In genomic region chr15:89551502-89551901, GRCh38 we compare ENCODE assay signal across 12 cellular contexts. TPM values are rescaled to one million over a fixed set of nuclear protein-coding genes. Genes with fewer than 3 reads are reported as not detected.
DNase-seq lines count a peak whose midpoint lies in the region; ATAC-seq and TF ChIP-seq lines count a peak whose summit lies in the region.
"Had no signal": no experiment of that assay in that cellular context is flagged by ENCODE, and none has a peak within 500 bp of the region (broad histone marks: within the 10 kb centered on the region; RNA-seq: fewer than 3 reads in every experiment).

No MANE protein-coding gene starts in this region.

- TF ChIP-seq POLR2A in body of pancreas (IDR thresholded peaks at IDR 0.05): no peak

- H3K27me3 ChIP-seq in body of pancreas (no peaks in the 10 kb centered on the region), right atrium auricular region (no peaks in the 10 kb centered on the region)

- H3K27ac ChIP-seq in body of pancreas: no peak overlapping the region
- H3K27ac ChIP-seq in right atrium auricular region: no peak overlapping the region
- H3K27ac ChIP-seq: prostate gland had no signal

- intact Hi-C loops in body of pancreas (cut with DNase I): loop anchor here (10.0 kb wide), 1 partner anchor 187 kb away; no protein-coding TSS in a partner anchor

- ATAC-seq in GM18870 (IDR thresholded peaks at IDR 0.05; ENCODE audit: unreplicated experiment) (peak; percentile 65), HG02623 (IDR thresholded peaks at IDR 0.05; ENCODE audit: unreplicated experiment) (peak; percentile 72), body of pancreas (no peak)

- H3K9me3 ChIP-seq in body of pancreas: no peaks in the 10 kb centered on the region
- peaks cover 0 to 6% of the 10 kb centered on the region in 2 donors for H3K9me3 ChIP-seq in right atrium auricular region
- H3K9me3 ChIP-seq: prostate gland had no signal

- no peaks in the 10 kb centered on the region for H3K4me1 ChIP-seq in body of pancreas
- no peaks in the 10 kb centered on the region for H3K4me1 ChIP-seq in right atrium auricular region
- H3K4me1 ChIP-seq: prostate gland had no signal

- H3K4me3 ChIP-seq in body of pancreas (no peak overlapping the region), right atrium auricular region (no peak overlapping the region)
- H3K4me3 ChIP-seq: prostate gland had no signal

- no peaks in the 10 kb centered on the region for H3K36me3 ChIP-seq in body of pancreas (replicated peaks in 1 of 2; ENCODE audit: insufficient read depth in 1 of 2, low read depth in 2 of 2)
- H3K36me3 ChIP-seq in right atrium auricular region: no peaks in the 10 kb centered on the region
- H3K36me3 ChIP-seq: prostate gland had no signal

- in situ Hi-C loops in G401 (cut with HindIII; ENCODE audit: low sequenced_read_pairs): no loop called here

- peak; percentile 79 for DNase-seq in MV-4-11 (lab: John Stamatoyannopoulos, UW)
- DNase-seq in iris pigment epithelial cell (ENCODE audit: low read depth): peak; percentile 7
- DNase-seq in G401 (ENCODE audit: low spot score): no peak
- DNase-seq in body of pancreas: no peak
- DNase-seq in right atrium auricular region (ENCODE audit: low spot score): no peak
- DNase-seq in DMS79 (lab: John Stamatoyannopoulos, UW): no peak
- DNase-seq: DMS153, NCI-H526 treated with DMSO at 0.1 percent for 48 hours had no signal

- TF ChIP-seq CTCF in body of pancreas (IDR thresholded peaks at IDR 0.05) (no peak), right atrium auricular region (IDR thresholded peaks at IDR 0.05) (no peak)

- WGBS in body of pancreas, 2 donors: 49 to 68% methylated on average over 3 of the region's 3 CpGs

RNA-seq across cellular contexts. Expression of gene TICRR, which starts 23.8 kb away (rescaled TPM):
- total RNA-seq in G401 (2014; rRNA removed; shearing (Covaris generic)): 3.4 and 7.3 TPM in 2 replicates
- under 1 TPM in 1 of 2 donors, not detected in 1; under 0.01 TPM for total RNA-seq in body of pancreas
- not detected for total RNA-seq in right atrium auricular region

RNA-seq across cellular contexts. Expression of gene RHCG, which starts 55.1 kb away (rescaled TPM):
- total RNA-seq in G401 (2014; rRNA removed; shearing (Covaris generic)): 2.2 TPM in 1 of 2 replicates, not detected in the other
- under 1 TPM in 1 of 2 donors, not detected in 1; 0.52 TPM for total RNA-seq in body of pancreas
- total RNA-seq in right atrium auricular region: under 1 TPM; 0.37 to 0.43 TPM
- total RNA-seq: epithelial cell of proximal tubule had no signal

Comparison
In these comparisons a context has a peak if more than half of its experiments do, and no peak if none do; other contexts are left out.
1. DNase-seq: peak in MV-4-11 (single experiment) and iris pigment epithelial cell (single experiment); none in G401 (single experiment), body of pancreas (0 of 4), right atrium auricular region (single experiment) and DMS79 (single experiment).